8 cellular contexts compared by ENCODE assay signal in genomic region chr4:41360214-41360910, GRCh38.
DNase-seq lines count a peak whose midpoint lies in the region; ATAC-seq, FAIRE-seq and TF ChIP-seq lines count a peak whose summit lies in the region.

No MANE protein-coding gene starts in this region.

- H3K36me3 ChIP-seq in HEK293 (ENCODE audit: control insufficient read depth in 2 of 2, insufficient read depth in 1 of 2, low read length in 2 of 2): no peaks in the 10 kb centered on the region
- no peaks in the 10 kb centered on the region for H3K36me3 ChIP-seq in HepG2 (replicated peaks in 1 of 2; ENCODE audit: control insufficient read depth in 1 of 2, insufficient read depth in 2 of 2, low read length in 2 of 2)
- H3K36me3 ChIP-seq in testis (ENCODE audit: low read depth, missing control alignments): no peaks in the 10 kb centered on the region

- peak overlapping the region; percentile 67 for H3K4me3 ChIP-seq in HEK293 (ENCODE audit: low read depth, low read length)
- H3K4me3 ChIP-seq in HepG2 (replicated peaks in 1 of 3; ENCODE audit: insufficient read depth in 1 of 3, low read depth in 2 of 3, low read length in 3 of 3): peak overlapping the region; percentile 50 to 68 (median 50); a peak in 5 of 6 replicates
- H3K4me3 ChIP-seq in testis: peak overlapping the region; percentile 62 to 76

- intact Hi-C loops in HepG2 (cut with micrococcal nuclease; ENCODE audit: unreplicated experiment) (no loop called here), testis (cut with DNase I; ENCODE audit: low total_unique reads) (no loop called here)

- CTCF ChIA-PET in HEK293 (lab: Yijun Ruan, JAX): interaction anchor here (0.7 kb wide), 2 partner anchors 79 to 132 kb away, joined by 3 read pairs; no protein-coding TSS in a partner anchor
- CTCF ChIA-PET in HepG2 (lab: Yijun Ruan, JAX; ENCODE audit: low intra/inter-chr PET ratio, low total read pairs): no interaction called here

- peak overlapping the region; percentile 61 for H3K4me2 ChIP-seq in HepG2 (ENCODE audit: low read depth, low read length)

- H3K79me2 ChIP-seq in HepG2 (ENCODE audit: insufficient read depth, low read length): no peaks in the 10 kb centered on the region

- no peak overlapping the region for H3K9ac ChIP-seq in HepG2 (ENCODE audit: insufficient read depth, low read depth, low read length)

- H3K27ac ChIP-seq in HEK293 (ENCODE audit: extremely low read depth, low read depth, low read length): peak overlapping the region; percentile 66; the same call in 1 of the 2 replicates
- H3K27ac ChIP-seq in HepG2 (ENCODE audit: extremely low read length, insufficient read depth, low read length): no peak overlapping the region
- H3K27ac ChIP-seq in testis: peak overlapping the region in 1 of 2 donors; percentile 30

- DNase-seq in AG08395 (ENCODE audit: low spot score) (peak; percentile 60), NCI-H748 (lab: John Stamatoyannopoulos, UW; ENCODE audit: unreplicated experiment) (peak; percentile 86), dedifferentiated amniotic fluid mesenchymal stem cell (ENCODE audit: extremely low spot score) (peak; percentile 16), HepG2 (ENCODE audit: low spot score) (no peak), testis (peak; percentile 45)

- POLR2A ChIA-PET in HEK293 (lab: Yijun Ruan, JAX) (interaction anchor here (1.0 to 2.1 kb wide), 4 partner anchors 14 to 170 kb away, joined by 3 to 6 read pairs (median 4); no protein-coding TSS in a partner anchor), HepG2 (lab: Yijun Ruan, JAX) (no interaction called here)

- no CpG with 5 or more reads among the region's 91 CpGs for WGBS in HepG2 (ENCODE audit: low lambda C conversion rate)
- WGBS in testis, 2 donors: 1% methylated on average over 50 of the region's 91 CpGs; no CpG with 5 or more reads in 1 of the 2 donors

- no TSS peak for BruUV-seq in HepG2 (replicated peaks; lab: Mats Ljungman, UMichigan)

- in situ Hi-C loops in HepG2 (cut with HindIII; ENCODE audit: extremely low pct_ligation_motif_present, low pct_unique_long_range_greater_than_20kb): no loop called here

- peak; percentile 91 for ATAC-seq in HepG2
- ATAC-seq in HG03045 (IDR thresholded peaks at IDR 0.05; ENCODE audit: unreplicated experiment): no peak
- no peak for ATAC-seq in GM19023 (IDR thresholded peaks at IDR 0.05; ENCODE audit: unreplicated experiment)

- no peak overlapping the region for H2AFZ ChIP-seq in HepG2 (ENCODE audit: low read length)

- H3K27me3 ChIP-seq in HepG2 (ENCODE audit: control insufficient read depth in 1 of 2, insufficient read depth in 2 of 2, low read length in 2 of 2) (peaks cover 5 to 49% of the 10 kb centered on the region in 2 experiments), testis (no peaks in the 10 kb centered on the region)

- no peaks in the 10 kb centered on the region for H3K9me3 ChIP-seq in HEK293 (ENCODE audit: control insufficient read depth, insufficient read depth, low read depth, low read length)
- no peaks in the 10 kb centered on the region for H3K9me3 ChIP-seq in HepG2 (ENCODE audit: low read length)
- H3K9me3 ChIP-seq in testis: no peaks in the 10 kb centered on the region

- TF ChIP-seq CTCF in HEK293 (tag by site-specific recombination; IDR thresholded peaks at IDR 0.05): no peak
- TF ChIP-seq CTCF in HepG2 (CRISPR knock-in tag; IDR thresholded peaks at IDR 0.05): no peak
- TF ChIP-seq CTCF in testis (IDR thresholded peaks at IDR 0.05): no peak

- TF ChIP-seq POLR2A in HepG2 (IDR thresholded peaks at IDR 0.05; ENCODE audit: insufficient read depth in 1 of 2, low read depth in 2 of 2, low read length in 2 of 2) (no peak), testis (IDR thresholded peaks at IDR 0.05) (no peak)

- TF ChIP-seq EP300 in HepG2 (IDR thresholded peaks at IDR 0.05; ENCODE audit: low read depth in 2 of 2, low read length in 2 of 2) (no peak), HepG2 (CRISPR knock-in tag; IDR thresholded peaks at IDR 0.05; ENCODE audit: borderline replicate concordance) (no peak)

- no peaks in the 10 kb centered on the region for H4K20me1 ChIP-seq in HepG2 (ENCODE audit: insufficient read depth, low read length)

- H3K4me1 ChIP-seq in HEK293 (ENCODE audit: control insufficient read depth, insufficient read depth, low read length): no peaks in the 10 kb centered on the region
- H3K4me1 ChIP-seq in HepG2 (ENCODE audit: insufficient read depth, low read length): peaks cover 9% of the 10 kb centered on the region; the same call in 1 of the 2 replicates
- H3K4me1 ChIP-seq in testis: peaks cover 4% of the 10 kb centered on the region

- FAIRE-seq in HepG2 (lab: Jason Lieb, UNC): no peak

- TF ChIP-seq RAD21 in HepG2 (CRISPR knock-in tag; IDR thresholded peaks at IDR 0.05): no peak

TF ChIP-seq in HEK293, 187 proteins besides CTCF, POLR2A, EP300 and RAD21 (continues in another document):
- no peak for TF ChIP-seq ZNF521 (tag by site-specific recombination; IDR thresholded peaks at IDR 0.05)
- TF ChIP-seq ZNF658 (tag by site-specific recombination; IDR thresholded peaks at IDR 0.05): no peak
- TF ChIP-seq ZSCAN5A (tag by site-specific recombination; IDR thresholded peaks at IDR 0.05): no peak
- TF ChIP-seq EGR2 (tag by site-specific recombination; IDR thresholded peaks at IDR 0.05; ENCODE audit: low read depth): no peak
- peak; percentile 88 for TF ChIP-seq ZNF341 (tag by site-specific recombination; IDR thresholded peaks at IDR 0.05; ENCODE audit: low read depth)
- TF ChIP-seq SP3 (tag by site-specific recombination; IDR thresholded peaks at IDR 0.05): peak; percentile 35; the same call in 1 of the 2 replicates
- TF ChIP-seq RBAK (tag by site-specific recombination; IDR thresholded peaks at IDR 0.05): no peak
- TF ChIP-seq ZNF292 (tag by site-specific recombination; IDR thresholded peaks at IDR 0.05; ENCODE audit: borderline replicate concordance, low read depth): no peak
- peak; percentile 83 for TF ChIP-seq ZBTB26 (tag by site-specific recombination; optimal IDR thresholded peaks at IDR 0.05)
- no peak for TF ChIP-seq ZNF202 (tag by site-specific recombination; IDR thresholded peaks at IDR 0.05; ENCODE audit: borderline replicate concordance)
- TF ChIP-seq KLF8 (tag by site-specific recombination; IDR thresholded peaks at IDR 0.05): no peak

TF ChIP-seq in HepG2, 621 proteins besides CTCF, POLR2A, EP300 and RAD21:
- TF ChIP-seq HNRNPLL (IDR thresholded peaks at IDR 0.05; ENCODE audit: low read depth, low read length, poor library complexity, severe bottlenecking): peak; percentile 53
- 0 out of 2 replicates have a peak, but pooled peaks have one; percentile 48 for TF ChIP-seq EZH2 (conservative IDR thresholded peaks at IDR 0.05; ENCODE audit: low read depth, low read length)
- TF ChIP-seq ZNF800 (CRISPR knock-in tag; IDR thresholded peaks at IDR 0.05): peak; percentile 54; the same call in 1 of the 2 replicates
- peak; percentile 28; the same call in 1 of the 2 replicates for TF ChIP-seq UBTF (CRISPR knock-in tag; IDR thresholded peaks at IDR 0.05)
- TF ChIP-seq GABPB1 (CRISPR knock-in tag; IDR thresholded peaks at IDR 0.05): peak; percentile 29; the same call in 1 of the 2 replicates
- TF ChIP-seq RARA (CRISPR knock-in tag; IDR thresholded peaks at IDR 0.05): no peak
- TF ChIP-seq ZNF792 (CRISPR knock-in tag; IDR thresholded peaks at IDR 0.05): no peak
